In genomic region chr6:156943816-156944215, GRCh38 we compare ENCODE assay signal across 30 cellular contexts.
A peak's percentile ranks its signal among the peaks of the same experiment; 100 is the strongest.
DNase-seq lines count a peak whose midpoint lies in the region; ATAC-seq and TF ChIP-seq lines count a peak whose summit lies in the region.
"Had no signal": no experiment of that assay in that cellular context is flagged by ENCODE, and none has a peak within 500 bp of the region (broad histone marks: within the 10 kb centered on the region; RNA-seq: fewer than 3 reads in every experiment).

No MANE protein-coding gene starts in this region.

- no peaks in the 10 kb centered on the region for H3K27me3 ChIP-seq in MG63
- H3K27me3 ChIP-seq in iPS-18a (ENCODE audit: control insufficient read depth, insufficient read depth, low read length): no peaks in the 10 kb centered on the region
- no peaks in the 10 kb centered on the region for H3K27me3 ChIP-seq in skeletal muscle satellite cell (ENCODE audit: control insufficient read depth, insufficient read depth, low read length)
- H3K27me3 ChIP-seq: BE2C, brain microvascular endothelial cell, upper lobe of right lung had no signal

- H3K4me2 ChIP-seq in skeletal muscle satellite cell (ENCODE audit: low read length): peak overlapping the region; percentile 40

- no peaks in the 10 kb centered on the region for H3K9me3 ChIP-seq in MG63
- no peaks in the 10 kb centered on the region for H3K9me3 ChIP-seq in iPS-18a (ENCODE audit: control insufficient read depth, low read depth, low read length)
- no peaks in the 10 kb centered on the region for H3K9me3 ChIP-seq in skeletal muscle satellite cell (replicated peaks; ENCODE audit: low read length)
- H3K9me3 ChIP-seq: BE2C, left ventricle myocardium inferior, upper lobe of right lung had no signal

- peak overlapping the region; percentile 41 for H3K27ac ChIP-seq in iPS-18a (ENCODE audit: low read length)
- H3K27ac ChIP-seq: brain microvascular endothelial cell, left ventricle myocardium inferior, upper lobe of right lung had no signal

- peaks cover 49% of the 10 kb centered on the region for H3K4me1 Mint-ChIP-seq in chondrocyte (ENCODE audit: low read depth)

- peak overlapping the region; percentile 13 for H3K4me3 ChIP-seq in MG63
- peak overlapping the region; percentile 28 for H3K4me3 ChIP-seq in iPS-18a (ENCODE audit: low read length)
- H3K4me3 ChIP-seq in skeletal muscle satellite cell (ENCODE audit: low read length): no peak overlapping the region
- H3K4me3 ChIP-seq: left ventricle myocardium inferior, upper lobe of right lung had no signal

- H3K27ac Mint-ChIP-seq in chondrocyte (ENCODE audit: unreplicated experiment): peak overlapping the region; percentile 80
- H3K27ac Mint-ChIP-seq: activated CD4-positive, alpha-beta T cell treated with anti-CD3 and anti-CD28 coated beads for 36 hours; activated CD8-positive, alpha-beta T cell treated with anti-CD3 and anti-CD28 coated beads, Interleukin-2, amount 10 ng/mL, durations not matched to agents 7 days and 5 days; activated naive CD4-positive, alpha-beta T cell treated with anti-CD3 and anti-CD28 coated beads for 36 hours; CD8-positive, alpha-beta T cell; mesothelial cell of epicardium; stimulated activated memory B cell treated with anti-CD40 and anti-IgM and Interleukin-4, amounts not matched to agents 10 μg/mL and 1 μg/mL and 100 μg/mL, for 72 hours had no signal

- ATAC-seq in HG03108 (IDR thresholded peaks at IDR 0.05; ENCODE audit: unreplicated experiment) (no peak), HG03432 (IDR thresholded peaks at IDR 0.05; ENCODE audit: unreplicated experiment) (no peak)
- ATAC-seq: activated CD4-positive, alpha-beta T cell treated with anti-CD3 and anti-CD28 coated beads for 36 hours; activated CD8-positive, alpha-beta T cell treated with anti-CD3 and anti-CD28 coated beads, Interleukin-2, amount 10 ng/mL, durations not matched to agents 7 days and 5 days; CD8-positive, alpha-beta T cell; PC-3; stimulated activated memory B cell treated with anti-CD40 and anti-IgM and Interleukin-4, amounts not matched to agents 10 μg/mL and 1 μg/mL and 100 μg/mL, for 72 hours; upper lobe of right lung had no signal

- no peaks in the 10 kb centered on the region for H3K9me3 Mint-ChIP-seq in chondrocyte (ENCODE audit: low read depth)
- H3K9me3 Mint-ChIP-seq: activated naive CD4-positive, alpha-beta T cell treated with anti-CD3 and anti-CD28 coated beads for 36 hours; CD8-positive, alpha-beta T cell; mesothelial cell of epicardium; naive B cell; stimulated activated memory B cell treated with anti-CD40 and anti-IgM and Interleukin-4, amounts not matched to agents 10 μg/mL and 1 μg/mL and 100 μg/mL, for 72 hours had no signal

- H3K4me1 ChIP-seq in iPS-18a (ENCODE audit: control insufficient read depth, low read depth, low read length): peaks cover 49% of the 10 kb centered on the region
- peaks cover 30% of the 10 kb centered on the region for H3K4me1 ChIP-seq in skeletal muscle satellite cell (ENCODE audit: control insufficient read depth, insufficient read depth, low read length)

- H3K4me3 Mint-ChIP-seq in chondrocyte (ENCODE audit: unreplicated experiment): peak overlapping the region; percentile 10
- H3K4me3 Mint-ChIP-seq: activated CD4-positive, alpha-beta T cell treated with anti-CD3 and anti-CD28 coated beads for 36 hours; activated CD8-positive, alpha-beta T cell treated with anti-CD3 and anti-CD28 coated beads, Interleukin-2, amount 10 ng/mL, durations not matched to agents 7 days and 5 days; activated naive CD4-positive, alpha-beta T cell treated with anti-CD3 and anti-CD28 coated beads for 36 hours; CD8-positive, alpha-beta T cell; mesothelial cell of epicardium; naive B cell; stimulated activated memory B cell treated with anti-CD40 and anti-IgM and Interleukin-4, amounts not matched to agents 10 μg/mL and 1 μg/mL and 100 μg/mL, for 72 hours had no signal

- no peaks in the 10 kb centered on the region for H3K27me3 Mint-ChIP-seq in chondrocyte (ENCODE audit: low read depth)
- H3K27me3 Mint-ChIP-seq: activated CD4-positive, alpha-beta T cell treated with anti-CD3 and anti-CD28 coated beads for 36 hours; naive B cell; stimulated activated memory B cell treated with anti-CD40 and anti-IgM and Interleukin-4, amounts not matched to agents 10 μg/mL and 1 μg/mL and 100 μg/mL, for 72 hours had no signal

- H3K36me3 Mint-ChIP-seq in chondrocyte (ENCODE audit: low read depth): no peaks in the 10 kb centered on the region
- H3K36me3 Mint-ChIP-seq: CD8-positive, alpha-beta T cell; mesothelial cell of epicardium; naive B cell had no signal

- no peak for TF ChIP-seq CTCF in chondrocyte (IDR thresholded peaks at IDR 0.05)

- H3K36me3 ChIP-seq in MG63: peaks cover 2% of the 10 kb centered on the region; the same call in 1 of the 2 replicates
- no peaks in the 10 kb centered on the region for H3K36me3 ChIP-seq in iPS-18a (ENCODE audit: control insufficient read depth, low read depth, low read length)
- no peaks in the 10 kb centered on the region for H3K36me3 ChIP-seq in skeletal muscle satellite cell (ENCODE audit: insufficient read depth, low read length)
- H3K36me3 ChIP-seq: BE2C, brain microvascular endothelial cell, left ventricle myocardium inferior, upper lobe of right lung had no signal

- H3K9ac ChIP-seq in iPS-18a (ENCODE audit: low read length): peak overlapping the region; percentile 24
- no peak overlapping the region for H3K9ac ChIP-seq in skeletal muscle satellite cell (ENCODE audit: low read depth, low read length)

- DNase-seq in MG63: peak; percentile 30
- DNase-seq in chondrocyte (ENCODE audit: low spot score): no peak
- DNase-seq in NCI-H187 treated with DMSO at 0.1 percent for 48 hours (lab: John Stamatoyannopoulos, UW): no peak
- no peak for DNase-seq in activated CD4-positive, alpha-beta T cell treated with anti-CD3 and anti-CD28 coated beads for 48 hours
- DNase-seq: activated CD4-positive, alpha-beta T cell treated with anti-CD3 and anti-CD28 coated beads for 36 hours; activated CD8-positive, alpha-beta T cell treated with anti-CD3 and anti-CD28 coated beads, Interleukin-2, amount 10 ng/mL, durations not matched to agents 7 days and 5 days; activated naive CD4-positive, alpha-beta T cell treated with anti-CD3 and anti-CD28 coated beads for 36 hours; BE2C; brain microvascular endothelial cell; CD8-positive, alpha-beta T cell; cerebellar nuclear complex; islet precursor cell; KG1; left ventricle myocardium inferior; MM.1S; naive B cell; NCI-H1105 treated with DMSO at 0.1 percent for 48 hours; NCI-H1930; NCI-H2171 treated with DMSO at 0.1 percent for 48 hours; NCI-H524 treated with DMSO at 0.1 percent for 48 hours; nucleus accumbens; PC-3; SHP77; upper lobe of right lung had no signal
